ENCODE assay signal across 10 cellular contexts in genomic region chr19:39257227-39257626, GRCh38. TPM values are rescaled to one million over a fixed set of nuclear protein-coding genes. Genes with fewer than 3 reads are reported as not detected.
"Had no signal": no experiment of that assay in that cellular context is flagged by ENCODE, and none has a peak within 500 bp of the region (broad histone marks: within the 10 kb centered on the region; RNA-seq: fewer than 3 reads in every experiment).

No MANE protein-coding gene starts in this region.

- H3K27ac ChIP-seq: GM23248, HL-60 had no signal

- H3K4me3 Mint-ChIP-seq: IgD-negative memory B cell had no signal

- H3K9me3 Mint-ChIP-seq: IgD-negative memory B cell had no signal

- H3K27ac Mint-ChIP-seq: IgD-negative memory B cell had no signal

- H3K4me3 ChIP-seq: GM23248, HAP-1 had no signal

- DNase-seq: GM23248, GOT3, H7, KBM-7 had no signal

- H3K36me3 Mint-ChIP-seq: IgD-negative memory B cell had no signal

- H3K4me1 ChIP-seq: HAP-1 had no signal

- H3K9me3 ChIP-seq: HAP-1 had no signal

- H3K36me3 ChIP-seq: HAP-1 had no signal

RNA-seq across cellular contexts. Expression of gene IFNL4, which starts 8.6 kb away (rescaled TPM):
- total RNA-seq: GM23248, H4, H7, HepG2, HT1080 had no signal
- polyA plus RNA-seq: GM23248, HepG2, IgD-negative memory B cell had no signal

RNA-seq across cellular contexts. Expression of gene IFNL2, which starts 11.0 kb away (rescaled TPM):
- total RNA-seq: GM23248, H4, H7, HepG2, HT1080 had no signal
- polyA plus RNA-seq: GM23248, HepG2, IgD-negative memory B cell had no signal

RNA-seq across cellular contexts. Expression of gene IFNL3, which starts 12.4 kb away (rescaled TPM):
- total RNA-seq: GM23248, H4, H7, HepG2, HT1080 had no signal
- polyA plus RNA-seq: GM23248, HepG2, IgD-negative memory B cell had no signal

RNA-seq across cellular contexts. Expression of gene IFNL1, which starts 39.0 kb away (rescaled TPM):
- total RNA-seq: GM23248, H4, H7, HepG2, HT1080 had no signal
- polyA plus RNA-seq: GM23248, HepG2, IgD-negative memory B cell had no signal

RNA-seq across cellular contexts. Expression of gene SYCN, which starts 53.2 kb away (rescaled TPM):
- total RNA-seq: GM23248, H4, H7, HepG2, HT1080 had no signal
- polyA plus RNA-seq: GM23248, HepG2, IgD-negative memory B cell had no signal
